ENCODE assay signal across 1 cellular context in the genomic region with DNA sequence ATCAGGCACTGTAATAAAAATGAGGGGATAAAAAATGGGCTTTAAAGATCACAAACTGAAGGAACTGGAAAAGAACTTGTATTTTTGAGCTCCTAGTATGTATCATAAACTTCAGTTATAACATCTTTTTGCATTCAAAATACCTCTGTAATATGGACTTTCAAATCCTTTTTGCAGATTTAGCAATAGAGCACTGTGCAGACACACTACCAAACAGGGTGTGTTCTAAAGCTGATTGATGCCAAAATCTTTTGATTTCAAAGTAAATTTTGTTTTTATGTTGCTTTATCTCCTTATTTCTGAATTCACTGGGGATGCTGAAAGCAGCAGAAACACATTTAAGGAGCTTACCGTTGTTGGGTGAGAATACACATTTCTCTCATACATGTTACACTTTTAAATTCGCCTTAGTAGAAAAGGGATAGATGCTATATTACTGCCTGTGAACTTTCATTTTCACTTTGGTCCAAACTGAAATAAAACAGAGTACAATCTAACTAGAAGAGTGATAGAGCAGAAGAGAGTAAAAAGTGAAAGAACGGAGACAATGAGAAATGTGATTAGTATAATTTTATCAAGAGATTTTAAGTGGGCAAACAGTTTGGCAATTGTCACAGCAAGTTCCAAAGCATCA.
TF ChIP-seq lines count a peak whose summit lies in the region.

No MANE protein-coding gene starts in this region.

TF ChIP-seq in A549, 52 proteins besides CTCF, POLR2A, EP300 and RAD21 (continued from another document):
- TF ChIP-seq, protein P1, sequence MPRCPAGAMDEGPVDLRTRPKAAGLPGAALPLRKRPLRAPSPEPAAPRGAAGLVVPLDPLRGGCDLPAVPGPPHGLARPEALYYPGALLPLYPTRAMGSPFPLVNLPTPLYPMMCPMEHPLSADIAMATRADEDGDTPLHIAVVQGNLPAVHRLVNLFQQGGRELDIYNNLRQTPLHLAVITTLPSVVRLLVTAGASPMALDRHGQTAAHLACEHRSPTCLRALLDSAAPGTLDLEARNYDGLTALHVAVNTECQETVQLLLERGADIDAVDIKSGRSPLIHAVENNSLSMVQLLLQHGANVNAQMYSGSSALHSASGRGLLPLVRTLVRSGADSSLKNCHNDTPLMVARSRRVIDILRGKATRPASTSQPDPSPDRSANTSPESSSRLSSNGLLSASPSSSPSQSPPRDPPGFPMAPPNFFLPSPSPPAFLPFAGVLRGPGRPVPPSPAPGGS (IDR thresholded peaks at IDR 0.05), result no peak
- TF ChIP-seq RNF2 (IDR thresholded peaks at IDR 0.05; ENCODE audit: borderline replicate concordance, low read depth), result no peak
TF ChIP-seq in A549: peak in this region for 0.
